Comparison of ENCODE assay signal across 20 cellular contexts in the genomic region with DNA sequence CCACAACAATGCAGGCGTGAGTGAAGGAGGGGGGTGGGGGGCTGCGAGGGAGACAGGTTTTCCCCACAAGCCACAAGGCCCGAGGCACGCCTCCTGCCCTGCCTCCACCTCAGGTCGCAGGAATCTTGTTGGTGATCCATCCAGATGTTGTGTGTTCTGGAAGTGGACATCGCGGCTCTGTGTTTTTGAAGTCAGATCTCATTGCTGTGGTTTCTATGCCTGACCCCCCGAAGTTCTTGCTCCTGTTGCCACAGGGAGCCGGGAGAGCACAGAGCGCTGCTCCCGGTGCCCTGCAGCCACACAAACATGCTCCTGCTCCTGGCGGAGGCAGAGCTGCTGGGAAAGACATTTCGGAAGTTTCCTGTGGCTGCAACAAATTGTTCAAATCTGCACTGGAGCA.
DNase-seq lines count a peak whose midpoint lies in the region; ATAC-seq and TF ChIP-seq lines count a peak whose summit lies in the region.
"Had no signal": no experiment of that assay in that cellular context is flagged by ENCODE, and none has a peak within 500 bp of the region (broad histone marks: within the 10 kb centered on the region; RNA-seq: fewer than 3 reads in every experiment).

No MANE protein-coding gene starts in this region.

- H3K36me3 Mint-ChIP-seq in endodermal cell (ENCODE audit: low read depth): peaks cover 5% of the 10 kb centered on the region

- peak overlapping the region; percentile 78 for H3K56ac ChIP-seq in mesendoderm (ENCODE audit: low read length)

- H3K9ac ChIP-seq in HUES6 (ENCODE audit: low read length) (peak overlapping the region; percentile 23), endodermal cell (ENCODE audit: extremely low read depth, low read length, poor library complexity, severe bottlenecking) (no peak overlapping the region), mesendoderm (ENCODE audit: low read length) (peak overlapping the region; percentile 33)
- H3K9ac ChIP-seq: BLaER1 treated with 17β-estradiol and CSF1 and Interleukin-3, amounts not matched to agents 10 nM and 100 nM had no signal

- no peaks in the 10 kb centered on the region for H3K79me2 ChIP-seq in mesendoderm (ENCODE audit: control insufficient read depth, insufficient read depth, low read length)

- H3K4me3 Mint-ChIP-seq in endodermal cell: no peak overlapping the region
- H3K4me3 Mint-ChIP-seq: CD8-positive, alpha-beta T cell; IgD-negative memory B cell had no signal

- no peaks in the 10 kb centered on the region for H3K79me1 ChIP-seq in mesendoderm (ENCODE audit: low read length)

- no peak overlapping the region for H3K4me3 ChIP-seq in HUES6 (ENCODE audit: low read depth, low read length)
- H3K4me3 ChIP-seq in endodermal cell (ENCODE audit: low read length): no peak overlapping the region
- H3K4me3 ChIP-seq in mesendoderm (ENCODE audit: low read length): no peak overlapping the region
- H3K4me3 ChIP-seq in upper lobe of left lung: no peak overlapping the region
- H3K4me3 ChIP-seq: BLaER1 treated with 17β-estradiol and CSF1 and Interleukin-3, amounts not matched to agents 10 nM and 100 nM; MG63; Peyer's patch; SJSA1 had no signal

- H3K9me3 Mint-ChIP-seq in endodermal cell: no peaks in the 10 kb centered on the region
- H3K9me3 Mint-ChIP-seq: CD8-positive, alpha-beta T cell had no signal

- H4K5ac ChIP-seq in mesendoderm (ENCODE audit: low read length): no peak overlapping the region

- peak overlapping the region; percentile 80 for H2BK5ac ChIP-seq in mesendoderm (ENCODE audit: low read length)

- peak overlapping the region; percentile 2 for H3K18ac ChIP-seq in mesendoderm (ENCODE audit: low read length)

- H3K27me3 Mint-ChIP-seq in endodermal cell (ENCODE audit: insufficient read depth): no peaks in the 10 kb centered on the region
- H3K27me3 Mint-ChIP-seq: IgD-negative memory B cell had no signal

- H3K4me1 ChIP-seq in HUES6 (ENCODE audit: control insufficient read depth, insufficient read depth, low read length) (peaks cover 32% of the 10 kb centered on the region), endodermal cell (ENCODE audit: control insufficient read depth, insufficient read depth, low read length) (peaks cover 46% of the 10 kb centered on the region), mesendoderm (ENCODE audit: control insufficient read depth, low read depth, low read length) (peaks cover 20% of the 10 kb centered on the region), upper lobe of left lung (peaks cover 10 to 47% (median 26%) of the 10 kb centered on the region in 4 donors)
- H3K4me1 ChIP-seq: Peyer's patch had no signal

- no peak overlapping the region for H3K4me2 ChIP-seq in mesendoderm (ENCODE audit: low read length)
- H3K4me2 ChIP-seq: BLaER1 treated with 17β-estradiol and CSF1 and Interleukin-3, amounts not matched to agents 10 nM and 100 nM had no signal

- WGBS in endodermal cell (ENCODE audit: insufficient coverage in 1 of 2, insufficient read length in 1 of 2), 2 experiments: 86 to 88% methylated on average over 11 to 13 of the region's 13 CpGs
- WGBS in mesendoderm (ENCODE audit: extremely low coverage, insufficient coverage, low lambda C conversion rate): no CpG with 5 or more reads among the region's 13 CpGs
- WGBS in upper lobe of left lung, 2 donors: 69 to 75% methylated on average over 8 to 13 of the region's 13 CpGs

- DNase-seq in endodermal cell (no peak), mesendoderm (no peak), upper lobe of left lung (peak in 1 of 2 donors; percentile 56), DMS153 treated with DMSO at 0.1 percent for 48 hours (lab: John Stamatoyannopoulos, UW; ENCODE audit: unreplicated experiment) (no peak)
- DNase-seq: Calu3; CD8-positive, alpha-beta T cell; Kasumi-1; MG63; NCI-H1092 treated with DMSO at 0.1 percent for 48 hours; NCI-H2081; NCI-H510A; NCI-H748 treated with DMSO at 0.1 percent for 48 hours; NK-92 treated with Interleukin-12 subunit alpha and Interleukin-12 subunit beta, amount 100 ng/mL, for 24 hours; Peyer's patch had no signal

- TF ChIP-seq EP300 in upper lobe of left lung (IDR thresholded peaks at IDR 0.05): no peak

- no peaks in the 10 kb centered on the region for H3K27me3 ChIP-seq in HUES6 (ENCODE audit: control insufficient read depth, insufficient read depth, low read length)
- no peaks in the 10 kb centered on the region for H3K27me3 ChIP-seq in endodermal cell (ENCODE audit: control insufficient read depth, insufficient read depth, low read length, poor library complexity, severe bottlenecking)
- no peaks in the 10 kb centered on the region for H3K27me3 ChIP-seq in mesendoderm (ENCODE audit: insufficient read depth, low read length, poor library complexity)
- no peaks in the 10 kb centered on the region for H3K27me3 ChIP-seq in upper lobe of left lung
- H3K27me3 ChIP-seq: BLaER1 treated with 17β-estradiol and CSF1 and Interleukin-3, amounts not matched to agents 10 nM and 100 nM; MG63; Peyer's patch; SJSA1 had no signal

- peaks cover 70% of the 10 kb centered on the region for H3K4me1 Mint-ChIP-seq in endodermal cell
- H3K4me1 Mint-ChIP-seq: IgD-negative memory B cell had no signal

- H2BK120ac ChIP-seq in mesendoderm (ENCODE audit: low read depth, low read length): peak overlapping the region; percentile 75

- H2AK5ac ChIP-seq in mesendoderm (ENCODE audit: low read length): peak overlapping the region; percentile 44

- no peaks in the 10 kb centered on the region for H3K9me3 ChIP-seq in HUES6 (ENCODE audit: control insufficient read depth, insufficient read depth, low read depth, low read length)
- H3K9me3 ChIP-seq in endodermal cell (ENCODE audit: control insufficient read depth, low read length): no peaks in the 10 kb centered on the region
- H3K9me3 ChIP-seq in upper lobe of left lung: no peaks in the 10 kb centered on the region
- H3K9me3 ChIP-seq: MG63, Peyer's patch, SJSA1 had no signal

- H3K36me3 ChIP-seq in HUES6 (ENCODE audit: control insufficient read depth, insufficient read depth, low read length): no peaks in the 10 kb centered on the region
- H3K36me3 ChIP-seq in endodermal cell (ENCODE audit: control insufficient read depth, insufficient read depth, low read length): no peaks in the 10 kb centered on the region
- no peaks in the 10 kb centered on the region for H3K36me3 ChIP-seq in mesendoderm (ENCODE audit: control insufficient read depth, insufficient read depth, low read length)
- no peaks in the 10 kb centered on the region for H3K36me3 ChIP-seq in upper lobe of left lung
- H3K36me3 ChIP-seq: BLaER1 treated with 17β-estradiol and CSF1 and Interleukin-3, amounts not matched to agents 10 nM and 100 nM; MG63; Peyer's patch; SJSA1 had no signal

- no peak for ATAC-seq in upper lobe of left lung (ENCODE audit: low FRiP score in 2 of 2)
- ATAC-seq in HG02981 (IDR thresholded peaks at IDR 0.05; ENCODE audit: unreplicated experiment): no peak
- ATAC-seq in GM18858 (IDR thresholded peaks at IDR 0.05; ENCODE audit: unreplicated experiment): no peak
- ATAC-seq: CD8-positive, alpha-beta T cell had no signal

- no peak overlapping the region for H2BK15ac ChIP-seq in mesendoderm (replicated peaks; ENCODE audit: low read depth)

- H3K4ac ChIP-seq in mesendoderm (ENCODE audit: low read depth, low read length): peak overlapping the region; percentile 19

- no peak overlapping the region for H4K8ac ChIP-seq in mesendoderm (ENCODE audit: low read depth, low read length)

- peak overlapping the region; percentile 96 for H3K27ac Mint-ChIP-seq in endodermal cell
- H3K27ac Mint-ChIP-seq: CD8-positive, alpha-beta T cell; IgD-negative memory B cell had no signal

- TF ChIP-seq CTCF in endodermal cell (conservative IDR thresholded peaks at IDR 0.05): no peak
- no peak for TF ChIP-seq CTCF in upper lobe of left lung (IDR thresholded peaks at IDR 0.05)

- TF ChIP-seq POLR2A in upper lobe of left lung (IDR thresholded peaks at IDR 0.05): no peak

- H3K27ac ChIP-seq in HUES6 (ENCODE audit: low read depth, low read length) (no peak overlapping the region), endodermal cell (ENCODE audit: low read depth, low read length) (no peak overlapping the region), mesendoderm (ENCODE audit: low read depth, low read length) (peak overlapping the region; percentile 76), upper lobe of left lung (peak overlapping the region; percentile 51 to 78 (median 66))
- H3K27ac ChIP-seq: BLaER1 treated with 17β-estradiol and CSF1 and Interleukin-3, amounts not matched to agents 10 nM and 100 nM; Peyer's patch; SJSA1 had no signal

- no peak overlapping the region for H3K23ac ChIP-seq in mesendoderm (ENCODE audit: low read length)

Comparison
In these comparisons a context has a peak if more than half of its experiments do, and no peak if none do; other contexts are left out.
1. H3K27ac ChIP-seq: peak in mesendoderm (single experiment) and upper lobe of left lung (4 of 4); none in HUES6 (single experiment) and endodermal cell (single experiment).